Comparison of ENCODE assay signal across 8 cellular contexts in genomic region chr12:114743799-114744198, GRCh38.
"Had no signal": no experiment of that assay in that cellular context is flagged by ENCODE, and none has a peak within 500 bp of the region (broad histone marks: within the 10 kb centered on the region; RNA-seq: fewer than 3 reads in every experiment).

No MANE protein-coding gene starts in this region.

- ATAC-seq: GM23338, K562 had no signal

- H3K4me3 Mint-ChIP-seq: GM23338, H9 had no signal

- FAIRE-seq: H1, H54, HTR-8/SVneo, K562 had no signal

- H3K4me3 ChIP-seq: GM23338, K562 had no signal

- H3K4me2 ChIP-seq: GM23338 had no signal

- H3K9me3 Mint-ChIP-seq: GM23338, H9, HFFc6 had no signal

- DNase-seq: H9, HCEC 1CT, HFFc6 had no signal

- H3K27ac Mint-ChIP-seq: GM23338, H9, HFFc6 had no signal
